13 cellular contexts compared by ENCODE assay signal in the genomic region with DNA sequence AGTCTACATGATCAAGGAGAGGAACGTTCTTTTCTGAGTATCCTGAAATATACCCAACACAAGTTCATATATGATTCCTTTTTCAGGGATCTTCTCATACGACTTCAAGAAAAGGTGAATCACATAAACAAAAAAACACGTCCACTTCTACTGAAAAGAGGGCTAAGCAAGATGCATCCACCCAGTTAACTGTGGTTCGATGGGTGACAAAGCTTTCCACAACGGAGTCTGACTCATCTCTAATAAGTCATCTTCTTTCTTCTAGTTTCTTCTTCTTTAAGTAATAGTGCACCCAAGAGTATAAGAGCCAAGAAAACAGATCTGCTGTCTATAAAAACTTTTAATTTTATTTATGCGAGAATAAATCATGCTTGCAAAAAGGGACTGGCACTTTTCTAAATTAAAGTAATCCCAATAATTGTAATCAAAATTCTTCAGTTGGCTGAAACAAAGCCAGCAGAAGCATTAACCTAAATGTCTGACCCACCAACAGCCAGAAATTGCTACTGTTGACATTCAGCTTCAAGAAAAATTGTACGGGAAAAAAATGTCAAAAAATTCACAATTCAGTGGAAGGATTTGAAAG.
DNase-seq lines count a peak whose midpoint lies in the region; TF ChIP-seq lines count a peak whose summit lies in the region.
"Had no signal": no experiment of that assay in that cellular context is flagged by ENCODE, and none has a peak within 500 bp of the region (broad histone marks: within the 10 kb centered on the region; RNA-seq: fewer than 3 reads in every experiment).

No MANE protein-coding gene starts in this region.

- no peak overlapping the region for H2BK12ac ChIP-seq in neuronal stem cell (ENCODE audit: low read length)

- no peak overlapping the region for H3K18ac ChIP-seq in neuronal stem cell (ENCODE audit: low read length)

- H3K36me3 Mint-ChIP-seq in activated CD4-positive, alpha-beta memory T cell treated with anti-CD3 and anti-CD28 coated beads for 36 hours = no peaks in the 10 kb centered on the region
- no peaks in the 10 kb centered on the region for H3K36me3 Mint-ChIP-seq in activated CD4-positive, alpha-beta memory T cell treated with anti-CD3 and anti-CD28 coated beads, Interleukin-2, amount 10 ng/mL, durations not matched to agents 7 days and 5 days (ENCODE audit: low read depth)
- H3K36me3 Mint-ChIP-seq: activated naive CD8-positive, alpha-beta T cell treated with anti-CD3 and anti-CD28 coated beads, Interleukin-2, amount 10 ng/mL, durations not matched to agents 7 days and 5 days had no signal

- no peak for TF ChIP-seq CTCF in astrocyte of the cerebellum (IDR thresholded peaks at IDR 0.05; ENCODE audit: low read depth, low read length, missing control alignments)

- H3K27ac ChIP-seq in neuronal stem cell (replicated peaks; ENCODE audit: low read length) = no peak overlapping the region
- H3K27ac ChIP-seq: right atrium auricular region had no signal

- peaks cover 41% of the 10 kb centered on the region for H3K4me1 Mint-ChIP-seq in activated CD4-positive, alpha-beta memory T cell treated with anti-CD3 and anti-CD28 coated beads for 36 hours (ENCODE audit: low read depth)
- H3K4me1 Mint-ChIP-seq in activated CD4-positive, alpha-beta memory T cell treated with anti-CD3 and anti-CD28 coated beads, Interleukin-2, amount 10 ng/mL, durations not matched to agents 7 days and 5 days = peaks cover 29% of the 10 kb centered on the region
- H3K4me1 Mint-ChIP-seq: activated naive CD8-positive, alpha-beta T cell treated with anti-CD3 and anti-CD28 coated beads, Interleukin-2, amount 10 ng/mL, durations not matched to agents 7 days and 5 days had no signal

- no peak overlapping the region for H4K8ac ChIP-seq in neuronal stem cell (ENCODE audit: low read depth, low read length)

- no peak overlapping the region for H3K4me3 Mint-ChIP-seq in activated CD4-positive, alpha-beta memory T cell treated with anti-CD3 and anti-CD28 coated beads for 36 hours
- H3K4me3 Mint-ChIP-seq in activated CD4-positive, alpha-beta memory T cell treated with anti-CD3 and anti-CD28 coated beads, Interleukin-2, amount 10 ng/mL, durations not matched to agents 7 days and 5 days = no peak overlapping the region
- H3K4me3 Mint-ChIP-seq: activated naive CD8-positive, alpha-beta T cell treated with anti-CD3 and anti-CD28 coated beads, Interleukin-2, amount 10 ng/mL, durations not matched to agents 7 days and 5 days; memory B cell had no signal

- H2AFZ ChIP-seq in neuronal stem cell (ENCODE audit: low read length) = no peak overlapping the region

- H2BK15ac ChIP-seq in neuronal stem cell (ENCODE audit: low read length) = no peak overlapping the region

- no peak overlapping the region for H3K4ac ChIP-seq in neuronal stem cell (ENCODE audit: low read length)

- intact Hi-C loops in activated CD4-positive, alpha-beta memory T cell treated with anti-CD3 and anti-CD28 coated beads for 36 hours (cut with micrococcal nuclease) = loop anchor here (1.0 to 5.0 kb wide), 7 partner anchors 37 to 299 kb away; no protein-coding TSS in a partner anchor

- H3K23ac ChIP-seq in neuronal stem cell (ENCODE audit: low read depth, low read length, poor library complexity) = no peak overlapping the region

- H3K4me3 ChIP-seq in astrocyte of the cerebellum (ENCODE audit: low read depth, low read length) = no peak overlapping the region
- H3K4me3 ChIP-seq in neuronal stem cell (ENCODE audit: low read length in 2 of 2) = no peak overlapping the region
- H3K4me3 ChIP-seq: right atrium auricular region had no signal

- no peaks in the 10 kb centered on the region for H3K27me3 Mint-ChIP-seq in activated CD4-positive, alpha-beta memory T cell treated with anti-CD3 and anti-CD28 coated beads for 36 hours
- no peaks in the 10 kb centered on the region for H3K27me3 Mint-ChIP-seq in activated CD4-positive, alpha-beta memory T cell treated with anti-CD3 and anti-CD28 coated beads, Interleukin-2, amount 10 ng/mL, durations not matched to agents 7 days and 5 days
- H3K27me3 Mint-ChIP-seq: activated naive CD8-positive, alpha-beta T cell treated with anti-CD3 and anti-CD28 coated beads, Interleukin-2, amount 10 ng/mL, durations not matched to agents 7 days and 5 days; memory B cell had no signal

- no peak overlapping the region for H4K91ac ChIP-seq in neuronal stem cell (ENCODE audit: low read depth, low read length, poor library complexity)

- CTCF ChIA-PET in activated CD4-positive, alpha-beta memory T cell treated with anti-CD3 and anti-CD28 coated beads for 36 hours (lab: Charles Lee) = no interaction called here
- CTCF ChIA-PET in activated CD4-positive, alpha-beta memory T cell treated with anti-CD3 and anti-CD28 coated beads, Interleukin-2, amount 10 ng/mL, durations not matched to agents 7 days and 5 days (lab: Charles Lee) = interaction anchor here (0.7 kb wide), 1 partner anchor 32 kb away, joined by 3 read pairs; no protein-coding TSS in a partner anchor

- H2BK120ac ChIP-seq in neuronal stem cell (ENCODE audit: low read depth, low read length) = no peak overlapping the region

- DNase-seq in activated CD4-positive, alpha-beta memory T cell treated with anti-CD3 and anti-CD28 coated beads for 36 hours = peak; percentile 51
- no peak for DNase-seq in activated CD4-positive, alpha-beta memory T cell treated with anti-CD3 and anti-CD28 coated beads, Interleukin-2, amount 10 ng/mL, durations not matched to agents 7 days and 5 days
- peak; percentile 85 for DNase-seq in HT1080 (ENCODE audit: low read depth)
- DNase-seq in astrocyte of the cerebellum (ENCODE audit: low read depth) = peak; percentile 15
- DNase-seq in renal cortical epithelial cell (ENCODE audit: low read depth) = peak; percentile 89
- DNase-seq in NCI-H146 treated with DMSO at 0.1 percent for 48 hours (lab: John Stamatoyannopoulos, UW; ENCODE audit: unreplicated experiment) = no peak
- no peak for DNase-seq in medulla oblongata (ENCODE audit: extremely low spot score)
- DNase-seq in neuronal stem cell (ENCODE audit: low spot score) = no peak
- DNase-seq: activated naive CD8-positive, alpha-beta T cell treated with anti-CD3 and anti-CD28 coated beads, Interleukin-2, amount 10 ng/mL, durations not matched to agents 7 days and 5 days; GF-D8; NCI-H446 treated with DMSO at 0.1 percent for 48 hours had no signal

- H3K27ac Mint-ChIP-seq in activated CD4-positive, alpha-beta memory T cell treated with anti-CD3 and anti-CD28 coated beads for 36 hours = peak overlapping the region; percentile 42
- H3K27ac Mint-ChIP-seq in activated CD4-positive, alpha-beta memory T cell treated with anti-CD3 and anti-CD28 coated beads, Interleukin-2, amount 10 ng/mL, durations not matched to agents 7 days and 5 days = no peak overlapping the region
- H3K27ac Mint-ChIP-seq: activated naive CD8-positive, alpha-beta T cell treated with anti-CD3 and anti-CD28 coated beads, Interleukin-2, amount 10 ng/mL, durations not matched to agents 7 days and 5 days; memory B cell had no signal

- in situ Hi-C loops in astrocyte of the cerebellum (cut with HindIII; ENCODE audit: low sequenced_read_pairs) = no loop called here

- no peaks in the 10 kb centered on the region for H3K9me3 Mint-ChIP-seq in activated CD4-positive, alpha-beta memory T cell treated with anti-CD3 and anti-CD28 coated beads for 36 hours
- H3K9me3 Mint-ChIP-seq in activated CD4-positive, alpha-beta memory T cell treated with anti-CD3 and anti-CD28 coated beads, Interleukin-2, amount 10 ng/mL, durations not matched to agents 7 days and 5 days = no peaks in the 10 kb centered on the region
- H3K9me3 Mint-ChIP-seq: activated naive CD8-positive, alpha-beta T cell treated with anti-CD3 and anti-CD28 coated beads, Interleukin-2, amount 10 ng/mL, durations not matched to agents 7 days and 5 days; memory B cell had no signal

- no peak overlapping the region for H3K9ac ChIP-seq in neuronal stem cell (ENCODE audit: low read depth, low read length, poor library complexity)

- peaks cover 0 to 4% of the 10 kb centered on the region in 2 donors for H3K4me1 ChIP-seq in neuronal stem cell (ENCODE audit: control insufficient read depth in 2 of 2, insufficient read depth in 1 of 2, low read depth in 1 of 2, low read length in 2 of 2)

- no peaks in the 10 kb centered on the region for H3K79me1 ChIP-seq in neuronal stem cell (ENCODE audit: low read depth, low read length)

- H2AK5ac ChIP-seq in neuronal stem cell (ENCODE audit: low read depth, low read length) = no peak overlapping the region

- H3K4me2 ChIP-seq in neuronal stem cell (ENCODE audit: insufficient read depth, low read length, poor library complexity, severe bottlenecking) = no peak overlapping the region

- H3K9me3 ChIP-seq in neuronal stem cell (replicated peaks in 1 of 2; ENCODE audit: control insufficient read depth in 2 of 2, insufficient read depth in 1 of 2, low read depth in 1 of 2, low read length in 2 of 2) = no peaks in the 10 kb centered on the region
- H3K9me3 ChIP-seq: right atrium auricular region had no signal

- WGBS in neuronal stem cell (ENCODE audit: extremely low coverage in 2 of 2, insufficient read length in 2 of 2, insufficient replicate concordance in 1 of 2), 2 donors = no CpG with 5 or more reads among the region's 7 CpGs

- H3K36me3 ChIP-seq in neuronal stem cell (replicated peaks in 1 of 2; ENCODE audit: control insufficient read depth in 2 of 2, insufficient read depth in 2 of 2, low read length in 2 of 2) = no peaks in the 10 kb centered on the region
- H3K36me3 ChIP-seq: right atrium auricular region had no signal

- H3K14ac ChIP-seq in neuronal stem cell (ENCODE audit: low read length) = no peak overlapping the region

- POLR2A ChIA-PET in activated CD4-positive, alpha-beta memory T cell treated with anti-CD3 and anti-CD28 coated beads for 36 hours (lab: Charles Lee) = interaction anchor here (1.1 kb wide), 1 partner anchor 29 kb away, joined by 4 read pairs; no protein-coding TSS in a partner anchor
- POLR2A ChIA-PET in activated CD4-positive, alpha-beta memory T cell treated with anti-CD3 and anti-CD28 coated beads, Interleukin-2, amount 10 ng/mL, durations not matched to agents 7 days and 5 days (lab: Charles Lee) = interaction anchor here (0.9 kb wide), 1 partner anchor 242 kb away, joined by 3 read pairs; no protein-coding TSS in a partner anchor

- H2BK5ac ChIP-seq in neuronal stem cell (ENCODE audit: low read length) = no peak overlapping the region

- H3K27me3 ChIP-seq in neuronal stem cell (ENCODE audit: control insufficient read depth in 3 of 3, insufficient read depth in 3 of 3, low read depth in 1 of 3, low read length in 3 of 3) = no peaks in the 10 kb centered on the region
- H3K27me3 ChIP-seq: right atrium auricular region had no signal

Comparison
In these comparisons a context has a peak if more than half of its experiments do, and no peak if none do; other contexts are left out.
1. DNase-seq: peak in activated CD4-positive, alpha-beta memory T cell treated with anti-CD3 and anti-CD28 coated beads for 36 hours (single experiment), HT1080 (single experiment), astrocyte of the cerebellum (single experiment) and renal cortical epithelial cell (single experiment); none in activated CD4-positive, alpha-beta memory T cell treated with anti-CD3 and anti-CD28 coated beads, Interleukin-2, amount 10 ng/mL, durations not matched to agents 7 days and 5 days (single experiment), NCI-H146 treated with DMSO at 0.1 percent for 48 hours (single experiment), medulla oblongata (single experiment) and neuronal stem cell (single experiment).